Comparison of ENCODE assay signal across 17 cellular contexts in the genomic region with DNA sequence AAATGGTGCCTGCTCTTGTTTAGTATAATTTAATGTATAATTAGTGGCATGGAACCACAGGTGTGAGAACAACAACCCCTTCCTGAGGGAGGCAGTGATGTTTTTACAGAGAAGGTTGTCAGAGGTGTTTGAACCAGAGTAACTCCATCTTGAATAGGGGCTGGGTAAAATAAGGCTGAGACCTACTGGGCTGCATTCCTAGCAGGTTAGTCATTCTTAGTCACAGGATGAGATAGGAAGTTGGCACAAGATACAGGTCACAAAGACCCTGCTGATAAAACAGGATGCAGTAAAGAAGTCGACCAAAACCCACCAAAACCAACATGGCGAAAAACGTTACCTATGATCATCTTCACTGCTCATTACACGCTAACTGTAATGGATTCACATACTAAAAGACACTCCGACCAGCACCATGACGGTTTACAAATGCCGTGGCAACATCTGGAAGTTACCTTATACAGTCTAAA.
"Had no signal": no experiment of that assay in that cellular context is flagged by ENCODE, and none has a peak within 500 bp of the region (broad histone marks: within the 10 kb centered on the region; RNA-seq: fewer than 3 reads in every experiment).

No MANE protein-coding gene starts in this region.

- DNase-seq: activated CD4-positive, alpha-beta T cell treated with anti-CD3 and anti-CD28 coated beads, Interleukin-2, amount 10 ng/mL, durations not matched to agents 24 days and 14 days; activated CD4-positive, CD25-positive, alpha-beta regulatory T cell; activated CD8-positive, alpha-beta T cell treated with anti-CD3 and anti-CD28 coated beads for 36 hours; activated naive CD4-positive, alpha-beta T cell treated with Interleukin-2 at 50 U/mL for 16 hours; activated naive CD8-positive, alpha-beta T cell treated with anti-CD3 and anti-CD28 coated beads, Interleukin-2, amount 10 ng/mL, durations not matched to agents 7 days and 5 days; activated T-cell treated with anti-CD3 and anti-CD28 coated beads, Interleukin-2, amount 50 U/mL, for 1 hour; amygdala; central memory CD4-positive, alpha-beta T cell; endodermal cell; erythroblast; head of caudate nucleus; sigmoid colon; spleen; stimulated activated CD4-positive, alpha-beta T cell treated with anti-CD3 and anti-CD28 coated beads, Interleukin-4, amount 100 ng/mL, for 4 hours; upper lobe of right lung had no signal

- ATAC-seq: activated CD8-positive, alpha-beta T cell treated with anti-CD3 and anti-CD28 coated beads for 36 hours; left lobe of liver; stimulated activated memory B cell treated with anti-CD40 and anti-IgM and Interleukin-4, amounts not matched to agents 10 μg/mL and 1 μg/mL and 100 μg/mL, for 72 hours; upper lobe of right lung had no signal
